28 cellular contexts compared by ENCODE assay signal in the genomic region with DNA sequence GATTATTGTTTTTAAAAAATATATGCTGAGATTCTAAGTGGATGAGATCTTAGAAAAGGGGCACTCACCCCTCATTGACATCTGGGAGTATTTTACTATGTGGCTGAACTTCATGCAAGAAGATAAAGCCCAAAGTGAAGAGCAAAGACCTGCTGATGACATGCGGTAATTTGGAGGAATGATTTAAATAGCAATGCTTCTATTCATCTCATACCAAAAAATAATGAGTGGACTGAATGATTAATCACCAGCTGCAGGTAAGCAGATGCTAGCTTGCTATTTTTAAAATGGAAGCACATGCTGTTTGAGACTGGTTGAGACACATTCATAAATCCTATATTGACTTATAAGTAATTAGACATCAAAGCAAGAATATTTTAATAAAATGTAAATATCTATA. TPM values are rescaled to one million over a fixed set of nuclear protein-coding genes. Genes with fewer than 3 reads are reported as not detected.
"Had no signal": no experiment of that assay in that cellular context is flagged by ENCODE, and none has a peak within 500 bp of the region (broad histone marks: within the 10 kb centered on the region; RNA-seq: fewer than 3 reads in every experiment).

No MANE protein-coding gene starts in this region.

- H3K4me1 Mint-ChIP-seq: activated B cell treated with CpG ODN at 0.5 μM for 24 hours; activated CD8-positive, alpha-beta memory T cell treated with anti-CD3 and anti-CD28 coated beads, Interleukin-2, amount 10 ng/mL, durations not matched to agents 7 days and 5 days; activated naive CD4-positive, alpha-beta T cell treated with anti-CD3 and anti-CD28 coated beads, Interleukin-2, amount 50 U/mL, for 24 hours; central memory CD8-positive, alpha-beta T cell; T-cell had no signal

- FAIRE-seq: TTC549 had no signal

- H3K9ac ChIP-seq: KMS-11 had no signal

- H3K27me3 ChIP-seq: body of pancreas, Peyer's patch had no signal

- H3K4me3 Mint-ChIP-seq: activated B cell treated with CpG ODN at 0.5 μM for 24 hours; activated CD4-positive, alpha-beta T cell treated with anti-CD3 and anti-CD28 coated beads, Interleukin-2, amount 10 ng/mL, durations not matched to agents 24 days and 14 days; activated CD8-positive, alpha-beta memory T cell treated with anti-CD3 and anti-CD28 coated beads, Interleukin-2, amount 10 ng/mL, durations not matched to agents 7 days and 5 days; activated naive CD4-positive, alpha-beta T cell treated with anti-CD3 and anti-CD28 coated beads, Interleukin-2, amount 50 U/mL, for 24 hours; activated T-cell treated with anti-CD3 and anti-CD28 coated beads, Interleukin-2, amount 50 U/mL, for 4 hours; central memory CD8-positive, alpha-beta T cell; T-cell had no signal

- H3K9me3 ChIP-seq: body of pancreas, Peyer's patch had no signal

- H3K27ac ChIP-seq: body of pancreas, KMS-11, Peyer's patch had no signal

- H3K36me3 ChIP-seq: Peyer's patch had no signal

- H3K9me3 Mint-ChIP-seq: activated B cell treated with CpG ODN at 0.5 μM for 24 hours; activated CD4-positive, alpha-beta T cell treated with anti-CD3 and anti-CD28 coated beads, Interleukin-2, amount 10 ng/mL, durations not matched to agents 24 days and 14 days; activated naive CD4-positive, alpha-beta T cell treated with anti-CD3 and anti-CD28 coated beads, Interleukin-2, amount 50 U/mL, for 24 hours; activated T-cell treated with anti-CD3 and anti-CD28 coated beads, Interleukin-2, amount 50 U/mL, for 4 hours; activated T-helper 2 cell treated with anti-CD3 and anti-CD28 coated beads, Interferon-gamma antibody, Interleukin-2, Interleukin-4, amounts not matched to agents 10 μg/mL and 5 μg/mL and 100 μg/mL, durations not matched to agents 14 hours and 24 hours and 36 hours; central memory CD8-positive, alpha-beta T cell; T-cell had no signal

- ATAC-seq: activated CD8-positive, alpha-beta memory T cell treated with anti-CD3 and anti-CD28 coated beads, Interleukin-2, amount 10 ng/mL, durations not matched to agents 7 days and 5 days; activated T-cell treated with anti-CD3 and anti-CD28 coated beads, Interleukin-2, amount 50 U/mL, for 4 hours; body of pancreas; T-cell had no signal

- H3K4me3 ChIP-seq: body of pancreas, Peyer's patch had no signal

- H3K27ac Mint-ChIP-seq: activated B cell treated with CpG ODN at 0.5 μM for 24 hours; activated CD4-positive, alpha-beta T cell treated with anti-CD3 and anti-CD28 coated beads, Interleukin-2, amount 10 ng/mL, durations not matched to agents 24 days and 14 days; activated CD8-positive, alpha-beta memory T cell treated with anti-CD3 and anti-CD28 coated beads, Interleukin-2, amount 10 ng/mL, durations not matched to agents 7 days and 5 days; activated naive CD4-positive, alpha-beta T cell treated with anti-CD3 and anti-CD28 coated beads, Interleukin-2, amount 50 U/mL, for 24 hours; activated T-helper 2 cell treated with anti-CD3 and anti-CD28 coated beads, Interferon-gamma antibody, Interleukin-2, Interleukin-4, amounts not matched to agents 10 μg/mL and 5 μg/mL and 100 μg/mL, durations not matched to agents 14 hours and 24 hours and 36 hours; T-cell had no signal

- H3K36me3 Mint-ChIP-seq: activated CD8-positive, alpha-beta memory T cell treated with anti-CD3 and anti-CD28 coated beads, Interleukin-2, amount 10 ng/mL, durations not matched to agents 7 days and 5 days; activated naive CD4-positive, alpha-beta T cell treated with anti-CD3 and anti-CD28 coated beads, Interleukin-2, amount 50 U/mL, for 24 hours; T-cell had no signal

- H3K27me3 Mint-ChIP-seq: central memory CD8-positive, alpha-beta T cell had no signal

- H3K4me1 ChIP-seq: body of pancreas, Peyer's patch had no signal

- DNase-seq: activated B cell treated with CpG ODN at 0.5 μM for 24 hours; activated CD4-positive, alpha-beta T cell treated with anti-CD3 and anti-CD28 coated beads for 1 hour; activated CD4-positive, alpha-beta T cell treated with anti-CD3 and anti-CD28 coated beads, Interleukin-2, amount 10 ng/mL, durations not matched to agents 24 days and 14 days; activated CD4-positive, alpha-beta T cell treated with anti-CD3 and anti-CD28 coated beads, Interleukin-2, amount 50 U/mL, for 48 hours; activated CD8-positive, alpha-beta memory T cell treated with anti-CD3 and anti-CD28 coated beads, Interleukin-2, amount 10 ng/mL, durations not matched to agents 7 days and 5 days; activated naive CD4-positive, alpha-beta T cell; activated T-cell treated with anti-CD3 and anti-CD28 coated beads, Interleukin-2, amount 50 U/mL, for 4 hours; aorta; body of pancreas; MM.1S; NCI-H1105; NCI-H1436; NCI-H1694 treated with DMSO at 0.1 percent for 48 hours; NCI-H2029 treated with DMSO at 0.1 percent for 48 hours; NCI-H345; NCI-H510A; NCI-H526 treated with DMSO at 0.1 percent for 48 hours; NK-92 treated with Interleukin-12 subunit alpha and Interleukin-12 subunit beta, amount 100 ng/mL, for 24 hours; Peyer's patch; SHP77 treated with DMSO at 0.1 percent for 48 hours; T-cell; T-helper 2 cell; T1000 had no signal

RNA-seq across cellular contexts. Expression of gene CDK15, which starts 12.7 kb away (rescaled TPM):
- total RNA-seq: activated B cell treated with CpG ODN at 0.5 μM for 24 hours; activated CD4-positive, alpha-beta T cell treated with anti-CD3 and anti-CD28 coated beads, Interleukin-2, amount 10 ng/mL, durations not matched to agents 24 days and 14 days; activated CD8-positive, alpha-beta memory T cell treated with anti-CD3 and anti-CD28 coated beads, Interleukin-2, amount 10 ng/mL, durations not matched to agents 7 days and 5 days; activated T-cell treated with anti-CD3 and anti-CD28 coated beads, Interleukin-2, amount 50 U/mL, for 4 hours; activated T-helper 2 cell treated with anti-CD3 and anti-CD28 coated beads, Interferon-gamma antibody, Interleukin-2, Interleukin-4, amounts not matched to agents 10 μg/mL and 5 μg/mL and 100 μg/mL, durations not matched to agents 14 hours and 24 hours and 36 hours; T-cell had no signal
